Comparison of ENCODE assay signal across 17 cellular contexts in the genomic region with DNA sequence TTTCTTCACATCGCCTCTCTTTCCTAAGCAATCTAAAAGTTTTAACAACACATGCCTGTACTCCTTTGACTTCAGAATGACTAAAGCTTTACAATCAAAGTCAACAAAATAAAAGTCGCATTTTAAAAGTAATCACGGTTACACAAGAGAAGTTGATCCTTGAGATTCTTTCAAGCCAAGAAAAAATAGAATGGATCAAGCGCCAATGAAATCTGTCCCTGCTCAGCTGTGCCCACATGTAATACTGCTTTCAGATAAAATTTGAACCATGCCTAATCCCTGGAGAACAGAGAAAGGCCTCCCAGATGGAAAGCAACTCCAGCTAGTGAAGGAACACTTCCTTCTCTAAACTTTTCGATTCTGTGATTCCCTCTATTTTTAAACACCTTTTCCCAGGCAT.
"Had no signal": no experiment of that assay in that cellular context is flagged by ENCODE, and none has a peak within 500 bp of the region (broad histone marks: within the 10 kb centered on the region; RNA-seq: fewer than 3 reads in every experiment).

No MANE protein-coding gene starts in this region.

- H3K9me3 ChIP-seq: breast epithelium, prostate gland, upper lobe of left lung had no signal

- H3K27me3 ChIP-seq: breast epithelium, upper lobe of left lung had no signal

- H3K4me1 ChIP-seq: breast epithelium, prostate gland, upper lobe of left lung had no signal

- H3K4me1 Mint-ChIP-seq: activated CD4-positive, alpha-beta T cell treated with anti-CD3 and anti-CD28 coated beads, Interleukin-2, amount 10 ng/mL, durations not matched to agents 7 days and 5 days; WTC11 had no signal

- H3K9me3 Mint-ChIP-seq: activated CD4-positive, alpha-beta T cell treated with anti-CD3 and anti-CD28 coated beads, Interleukin-2, amount 10 ng/mL, durations not matched to agents 7 days and 5 days; natural killer cell treated with Interleukin-12 subunit alpha and Interleukin-12 subunit beta and Interleukin-15 and Interleukin-18, amount 100 ng/mL, for 72 hours; WTC11 had no signal

- H3K4me3 ChIP-seq: breast epithelium, prostate gland, upper lobe of left lung had no signal

- H3K27me3 Mint-ChIP-seq: activated CD4-positive, alpha-beta T cell treated with anti-CD3 and anti-CD28 coated beads, Interleukin-2, amount 10 ng/mL, durations not matched to agents 7 days and 5 days; natural killer cell treated with Interleukin-12 subunit alpha and Interleukin-12 subunit beta and Interleukin-15 and Interleukin-18, amount 100 ng/mL, for 72 hours had no signal

- H3K36me3 ChIP-seq: breast epithelium, prostate gland, upper lobe of left lung had no signal

- H3K27ac ChIP-seq: breast epithelium, prostate gland, upper lobe of left lung had no signal

- H3K4me3 Mint-ChIP-seq: activated CD4-positive, alpha-beta T cell treated with anti-CD3 and anti-CD28 coated beads, Interleukin-2, amount 10 ng/mL, durations not matched to agents 7 days and 5 days; natural killer cell treated with Interleukin-12 subunit alpha and Interleukin-12 subunit beta and Interleukin-15 and Interleukin-18, amount 100 ng/mL, for 72 hours; WTC11 had no signal

- H3K27ac Mint-ChIP-seq: activated CD4-positive, alpha-beta T cell treated with anti-CD3 and anti-CD28 coated beads, Interleukin-2, amount 10 ng/mL, durations not matched to agents 7 days and 5 days; natural killer cell treated with Interleukin-12 subunit alpha and Interleukin-12 subunit beta and Interleukin-15 and Interleukin-18, amount 100 ng/mL, for 72 hours had no signal

- ATAC-seq: natural killer cell treated with Interleukin-12 subunit alpha and Interleukin-12 subunit beta and Interleukin-15 and Interleukin-18, amount 100 ng/mL, for 72 hours; right cardiac atrium; stimulated activated naive CD8-positive, alpha-beta T cell treated with anti-CD3 and anti-CD28 coated beads, Interleukin-15, Interleukin-2, amounts not matched to agents 100 U/mL and 50 U/mL, for 24 hours; WTC11 had no signal

- DNase-seq: activated CD4-positive, alpha-beta T cell treated with anti-CD3 and anti-CD28 coated beads, Interleukin-2, amount 10 ng/mL, durations not matched to agents 7 days and 5 days; activated CD8-positive, alpha-beta memory T cell treated with anti-CD3 and anti-CD28 coated beads, Interleukin-2, amount 50 U/mL, for 48 hours; activated naive CD4-positive, alpha-beta T cell treated with Interleukin-2 at 50 U/mL for 16 hours; aorta; cerebellar nuclear complex; effector CD8-positive, alpha-beta T cell; hippocampal formation; kidney; occipital lobe; right cardiac atrium; stimulated activated naive CD8-positive, alpha-beta T cell treated with anti-CD3 and anti-CD28 coated beads, Interleukin-15, Interleukin-2, amounts not matched to agents 100 U/mL and 50 U/mL, for 24 hours; T-helper 2 cell; upper lobe of left lung had no signal

- H3K36me3 Mint-ChIP-seq: natural killer cell treated with Interleukin-12 subunit alpha and Interleukin-12 subunit beta and Interleukin-15 and Interleukin-18, amount 100 ng/mL, for 72 hours; WTC11 had no signal
